In the genomic region with DNA sequence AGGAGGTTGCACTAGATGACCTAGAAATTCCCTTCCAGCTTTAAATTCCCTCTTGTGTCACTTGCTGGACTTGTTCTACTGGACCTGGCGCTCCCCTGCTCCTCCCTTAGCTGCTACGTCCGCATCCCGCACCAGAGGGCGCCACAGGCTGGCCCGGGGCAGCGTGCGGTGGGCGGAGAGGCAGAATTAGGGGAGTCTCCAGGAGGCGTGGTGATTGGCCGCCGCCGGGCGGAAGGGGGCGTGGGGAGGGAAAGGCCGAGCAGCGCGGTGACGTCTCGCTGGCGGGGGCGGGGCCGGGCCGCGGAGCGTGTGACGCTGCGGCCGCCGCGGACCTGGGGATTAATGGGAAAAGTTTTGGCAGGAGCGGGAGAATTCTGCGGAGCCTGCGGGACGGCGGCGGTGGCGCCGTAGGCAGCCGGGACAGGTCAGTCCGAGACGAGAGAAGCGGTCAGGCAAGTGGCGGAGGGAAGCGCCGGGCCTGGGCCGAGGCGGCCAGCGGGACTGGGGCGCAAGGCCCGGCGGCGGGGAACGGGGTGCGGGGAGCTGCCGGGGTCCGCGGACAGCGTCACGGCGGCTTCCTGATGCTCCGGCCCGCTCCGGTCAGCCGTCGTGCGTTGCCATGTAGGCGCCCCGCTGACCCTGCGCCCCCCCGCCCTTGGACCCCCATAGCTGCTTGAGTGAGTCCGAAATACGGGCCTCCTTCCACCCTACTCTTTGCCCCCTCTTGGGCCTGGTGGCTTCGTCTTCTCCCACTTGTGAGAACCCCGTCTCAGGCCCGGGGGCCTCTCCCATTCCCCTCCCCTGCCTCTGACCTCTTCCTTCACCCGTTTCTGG, we compare ENCODE assay signal across 8 cellular contexts. TPM values are rescaled to one million over a fixed set of nuclear protein-coding genes. Genes with fewer than 3 reads are reported as not detected.
DNase-seq lines count a peak whose midpoint lies in the region; ATAC-seq and TF ChIP-seq lines count a peak whose summit lies in the region.

A gene (plus strand): TSS at position 301 of the 834 bp plus-strand sequence. CDS start 68,530 bp downstream, outside the sequence.

- DNase-seq in Calu3: peak; percentile 100
- peak in 75 of 76 experiments; percentile 62 to 100 (median 97) for DNase-seq in HUDEP-2 (lab: John Stamatoyannopoulos, UW; ENCODE audit: unreplicated experiment in 76 of 76)
- DNase-seq in NOMO-1 treated with dmso at 0.1 percent for 144 hours (lab: John Stamatoyannopoulos, UW; ENCODE audit: unreplicated experiment): peak; percentile 96
- peak; percentile 98 for DNase-seq in activated CD8-positive, alpha-beta memory T cell treated with anti-CD3 and anti-CD28 coated beads, Interleukin-2, amount 10 ng/mL, durations not matched to agents 7 days and 5 days
- DNase-seq in mesothelial cell of epicardium (ENCODE audit: low spot score in 2 of 2, unreplicated experiment in 2 of 2): peak; percentile 99 to 100
- peak; percentile 95 to 96 for DNase-seq in stimulated activated CD8-positive, alpha-beta memory T cell treated with anti-CD3 and anti-CD28 coated beads, Interleukin-15, amount 100 ng/mL, for 48 hours (ENCODE audit: low read depth in 2 of 2)

- TF ChIP-seq CTCF in Calu3 (IDR thresholded peaks at IDR 0.05; ENCODE audit: unreplicated experiment): peak; percentile 98
- peak; percentile 86 for TF ChIP-seq CTCF in mesothelial cell of epicardium (IDR thresholded peaks at IDR 0.05; ENCODE audit: unreplicated experiment)

- H3K4me3 Mint-ChIP-seq in Calu3 (ENCODE audit: low read depth, unreplicated experiment) (peak within 1 kb of the TSS; percentile 83), mesothelial cell of epicardium (peak within 1 kb of the TSS; percentile 84)
- peak within 1 kb of the TSS; percentile 95 for H3K4me3 Mint-ChIP-seq in activated CD8-positive, alpha-beta memory T cell treated with anti-CD3 and anti-CD28 coated beads, Interleukin-2, amount 10 ng/mL, durations not matched to agents 7 days and 5 days

- H3K4me1 ChIP-seq in endocrine pancreas (ENCODE audit: control insufficient read depth, insufficient read depth, low read length): no peaks in the 10 kb centered on the region

- CTCF ChIA-PET in Calu3 (lab: Charles Lee): interaction anchor here (0.5 to 3.3 kb wide), 16 partner anchors 10 to 123 kb away, joined by 3 to 61 read pairs (median 4); a partner anchor contains a TSS
- CTCF ChIA-PET in activated CD8-positive, alpha-beta memory T cell treated with anti-CD3 and anti-CD28 coated beads, Interleukin-2, amount 10 ng/mL, durations not matched to agents 7 days and 5 days (lab: Charles Lee): interaction anchor here (0.5 to 6.6 kb wide), 34 partner anchors 10 to 210 kb away, joined by 3 to 181 read pairs (median 4); a partner anchor contains a TSS

- peak within 1 kb of the TSS; percentile 82 for H3K27ac Mint-ChIP-seq in Calu3 (ENCODE audit: unreplicated experiment)
- peak within 1 kb of the TSS; percentile 86 for H3K27ac Mint-ChIP-seq in activated CD8-positive, alpha-beta memory T cell treated with anti-CD3 and anti-CD28 coated beads, Interleukin-2, amount 10 ng/mL, durations not matched to agents 7 days and 5 days
- peak within 1 kb of the TSS; percentile 98 for H3K27ac Mint-ChIP-seq in mesothelial cell of epicardium

- no peaks in the 10 kb centered on the region for H3K36me3 ChIP-seq in endocrine pancreas (ENCODE audit: control insufficient read depth, insufficient read depth, low read length)

- H3K9me3 ChIP-seq in endocrine pancreas (ENCODE audit: control insufficient read depth, low read length): no peaks in the 10 kb centered on the region

- H3K9ac ChIP-seq in endocrine pancreas (ENCODE audit: control insufficient read depth, insufficient read depth, low read length): peak within 1 kb of the TSS; percentile 70

- no peaks in the 10 kb centered on the region for H3K9me3 Mint-ChIP-seq in Calu3 (ENCODE audit: low read depth, unreplicated experiment)
- no peaks in the 10 kb centered on the region for H3K9me3 Mint-ChIP-seq in activated CD8-positive, alpha-beta memory T cell treated with anti-CD3 and anti-CD28 coated beads, Interleukin-2, amount 10 ng/mL, durations not matched to agents 7 days and 5 days (ENCODE audit: low read depth)
- no peaks in the 10 kb centered on the region for H3K9me3 Mint-ChIP-seq in mesothelial cell of epicardium

- peaks cover 22% of the 10 kb centered on the region for H3K36me3 Mint-ChIP-seq in Calu3 (ENCODE audit: insufficient read depth, unreplicated experiment)
- peaks cover 8% of the 10 kb centered on the region for H3K36me3 Mint-ChIP-seq in activated CD8-positive, alpha-beta memory T cell treated with anti-CD3 and anti-CD28 coated beads, Interleukin-2, amount 10 ng/mL, durations not matched to agents 7 days and 5 days
- peaks cover 2% of the 10 kb centered on the region for H3K36me3 Mint-ChIP-seq in mesothelial cell of epicardium

- no peaks in the 10 kb centered on the region for H3K27me3 ChIP-seq in endocrine pancreas (ENCODE audit: control insufficient read depth, insufficient read depth, low read length)

- intact Hi-C loops in Calu3 (cut with micrococcal nuclease; ENCODE audit: unreplicated experiment): loop anchor here (1.0 to 5.0 kb wide), 5 partner anchors 45 to 125 kb away; a partner anchor contains a TSS

- BruUV-seq in Calu3 (replicated peaks; lab: Mats Ljungman, UMichigan): no TSS peak

- H3K27me3 Mint-ChIP-seq in Calu3 (ENCODE audit: unreplicated experiment) (peaks cover 19% of the 10 kb centered on the region), mesothelial cell of epicardium (ENCODE audit: low read depth) (peaks cover 4% of the 10 kb centered on the region)
- peaks cover 7% of the 10 kb centered on the region for H3K27me3 Mint-ChIP-seq in activated CD8-positive, alpha-beta memory T cell treated with anti-CD3 and anti-CD28 coated beads, Interleukin-2, amount 10 ng/mL, durations not matched to agents 7 days and 5 days

- H3K4me1 Mint-ChIP-seq in Calu3 (ENCODE audit: low read depth, unreplicated experiment) (peaks cover 17% of the 10 kb centered on the region), mesothelial cell of epicardium (peaks cover 23% of the 10 kb centered on the region)
- H3K4me1 Mint-ChIP-seq in activated CD8-positive, alpha-beta memory T cell treated with anti-CD3 and anti-CD28 coated beads, Interleukin-2, amount 10 ng/mL, durations not matched to agents 7 days and 5 days: peaks cover 31% of the 10 kb centered on the region

- ATAC-seq in GM21381 (IDR thresholded peaks at IDR 0.05; ENCODE audit: unreplicated experiment): peak; percentile 97
- peak; percentile 99 for ATAC-seq in activated CD8-positive, alpha-beta memory T cell treated with anti-CD3 and anti-CD28 coated beads, Interleukin-2, amount 10 ng/mL, durations not matched to agents 7 days and 5 days

- peak within 1 kb of the TSS; percentile 56 for H3K4me3 ChIP-seq in endocrine pancreas (ENCODE audit: control insufficient read depth, insufficient read depth, low read length)

RNA-seq across cellular contexts. Expression of the gene that starts here (rescaled TPM):
- total RNA-seq in Calu3 (2022): 26.2 and 26.8 TPM in 2 replicates
- 10 to 100 TPM; 16.4 to 18.8 TPM for total RNA-seq in activated CD8-positive, alpha-beta memory T cell treated with anti-CD3 and anti-CD28 coated beads, Interleukin-2, amount 10 ng/mL, durations not matched to agents 7 days and 5 days
- total RNA-seq in mesothelial cell of epicardium: 19.5 to 21.7 TPM (median 20.8 TPM) in 3 replicates

Comparison
In these comparisons a context has a peak if more than half of its experiments do, and no peak if none do; other contexts are left out.
1. Peak in every context shown above with its lines: DNase-seq, ATAC-seq and H3K4me3 ChIP-seq.